ENCODE assay signal across 8 cellular contexts in the genomic region with DNA sequence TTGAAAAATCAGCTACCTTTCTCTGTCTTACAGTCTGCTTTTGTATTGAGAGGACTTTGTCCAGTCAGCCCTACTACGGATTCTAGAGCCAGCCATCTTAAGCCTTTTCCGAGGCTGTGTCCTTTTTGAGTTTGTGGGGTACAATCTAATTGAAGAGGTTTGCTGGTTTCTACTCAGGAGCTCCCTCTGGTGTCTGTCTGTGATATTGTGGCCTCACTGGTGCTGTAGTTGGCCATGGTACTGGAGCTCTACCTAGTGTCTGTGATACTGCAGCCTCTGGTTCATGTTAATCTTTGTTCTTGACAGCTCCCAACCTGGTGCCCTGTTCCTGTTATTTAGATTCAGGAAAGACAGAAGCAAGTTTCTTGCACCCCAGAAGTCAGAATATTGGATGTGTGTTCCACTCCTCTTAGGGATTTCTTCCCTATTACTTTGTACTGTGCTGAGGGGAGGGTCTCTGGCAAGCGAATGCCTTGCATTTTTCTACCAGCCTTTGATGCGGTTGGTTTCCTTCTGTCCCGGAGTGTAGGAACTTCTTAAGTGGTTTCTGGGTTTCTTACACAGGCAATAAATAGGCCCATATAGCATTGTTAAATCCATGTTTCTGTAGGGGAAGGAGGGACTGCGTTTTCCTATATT.
DNase-seq lines count a peak whose midpoint lies in the region; ATAC-seq and TF ChIP-seq lines count a peak whose summit lies in the region.

No MANE protein-coding gene starts in this region.

- ATAC-seq in GM18508 (IDR thresholded peaks at IDR 0.05; ENCODE audit: insufficient read depth, unreplicated experiment): peak; percentile 43
- ATAC-seq in HG02973 (IDR thresholded peaks at IDR 0.05; ENCODE audit: unreplicated experiment): peak; percentile 77
- ATAC-seq in activated CD8-positive, alpha-beta T cell treated with anti-CD3 and anti-CD28 coated beads, Interleukin-2, amount 10 ng/mL, durations not matched to agents 7 days and 5 days: peak; percentile 96

- TF ChIP-seq CTCF in epithelial cell of esophagus (IDR thresholded peaks at IDR 0.05; ENCODE audit: insufficient read depth, low read depth, low read length, missing control alignments) (peak; percentile 92), neural cell (IDR thresholded peaks at IDR 0.05; ENCODE audit: poor library complexity, severe bottlenecking) (peak; percentile 48)

- DNase-seq in AML-193 (lab: John Stamatoyannopoulos, UW): peak; percentile 62 to 70
- DNase-seq in NCI-H82 treated with DMSO at 0.1 percent for 48 hours (lab: John Stamatoyannopoulos, UW; ENCODE audit: unreplicated experiment): peak; percentile 41
- DNase-seq in activated CD8-positive, alpha-beta T cell treated with anti-CD3 and anti-CD28 coated beads, Interleukin-2, amount 10 ng/mL, durations not matched to agents 7 days and 5 days: peak; percentile 81
- DNase-seq in epithelial cell of esophagus (ENCODE audit: low read depth): peak; percentile 75
- no peak for DNase-seq in 8988T

- peaks cover 35% of the 10 kb centered on the region for H3K36me3 Mint-ChIP-seq in activated CD8-positive, alpha-beta T cell treated with anti-CD3 and anti-CD28 coated beads, Interleukin-2, amount 10 ng/mL, durations not matched to agents 7 days and 5 days (ENCODE audit: low read depth)

- no peak overlapping the region for H3K4me3 Mint-ChIP-seq in activated CD8-positive, alpha-beta T cell treated with anti-CD3 and anti-CD28 coated beads, Interleukin-2, amount 10 ng/mL, durations not matched to agents 7 days and 5 days

- no peaks in the 10 kb centered on the region for H3K79me2 ChIP-seq in neural cell (replicated peaks; ENCODE audit: insufficient read depth, low read length)

- no peaks in the 10 kb centered on the region for H4K20me1 ChIP-seq in neural cell (ENCODE audit: insufficient read depth)

- H3K27me3 Mint-ChIP-seq in activated CD8-positive, alpha-beta T cell treated with anti-CD3 and anti-CD28 coated beads, Interleukin-2, amount 10 ng/mL, durations not matched to agents 7 days and 5 days (ENCODE audit: low read depth): no peaks in the 10 kb centered on the region

- H3F3A ChIP-seq in neural cell (ENCODE audit: insufficient read depth, low read length, poor library complexity, severe bottlenecking): no peaks in the 10 kb centered on the region

- no peaks in the 10 kb centered on the region for H3K9me3 Mint-ChIP-seq in activated CD8-positive, alpha-beta T cell treated with anti-CD3 and anti-CD28 coated beads, Interleukin-2, amount 10 ng/mL, durations not matched to agents 7 days and 5 days (ENCODE audit: insufficient read depth)

- H2AFZ ChIP-seq in neural cell (ENCODE audit: low read depth, low read length): no peak overlapping the region

- no peak overlapping the region for H3K27ac ChIP-seq in neural cell (ENCODE audit: low read length)

- no peak overlapping the region for H3K4me2 ChIP-seq in neural cell (ENCODE audit: low read length)

- no peak for TF ChIP-seq EP300 in neural cell (conservative IDR thresholded peaks at IDR 0.05; ENCODE audit: poor library complexity, severe bottlenecking)

- H3K4me1 Mint-ChIP-seq in activated CD8-positive, alpha-beta T cell treated with anti-CD3 and anti-CD28 coated beads, Interleukin-2, amount 10 ng/mL, durations not matched to agents 7 days and 5 days (ENCODE audit: low read depth): peaks cover 5% of the 10 kb centered on the region

- H3K4me3 ChIP-seq in epithelial cell of esophagus (ENCODE audit: low read length) (no peak overlapping the region), neural cell (ENCODE audit: low read length) (no peak overlapping the region)

- no peaks in the 10 kb centered on the region for H3K27me3 ChIP-seq in neural cell (ENCODE audit: insufficient read depth, low read depth, low read length)

- POLR2A ChIA-PET in activated CD8-positive, alpha-beta T cell treated with anti-CD3 and anti-CD28 coated beads, Interleukin-2, amount 10 ng/mL, durations not matched to agents 7 days and 5 days (lab: Charles Lee): no interaction called here

- peak; percentile 39 for TF ChIP-seq RAD21 in neural cell (conservative IDR thresholded peaks at IDR 0.05)

- no peaks in the 10 kb centered on the region for H3K9me3 ChIP-seq in neural cell (ENCODE audit: low read length)

- no peaks in the 10 kb centered on the region for H3K9me2 ChIP-seq in neural cell (ENCODE audit: insufficient read depth, low read length)

- H3K36me3 ChIP-seq in neural cell (ENCODE audit: insufficient read depth, low read length): peaks cover 9% of the 10 kb centered on the region

- H3K9ac ChIP-seq in neural cell (ENCODE audit: low read length): no peak overlapping the region

- CTCF ChIA-PET in activated CD8-positive, alpha-beta T cell treated with anti-CD3 and anti-CD28 coated beads, Interleukin-2, amount 10 ng/mL, durations not matched to agents 7 days and 5 days (lab: Charles Lee): interaction anchor here (0.6 to 4.0 kb wide), 44 partner anchors 9 to 325 kb away, joined by 3 to 28 read pairs (median 5); no protein-coding TSS in a partner anchor

- H3K27ac Mint-ChIP-seq in activated CD8-positive, alpha-beta T cell treated with anti-CD3 and anti-CD28 coated beads, Interleukin-2, amount 10 ng/mL, durations not matched to agents 7 days and 5 days: no peak overlapping the region

TF ChIP-seq in neural cell, 6 proteins besides CTCF, POLR2A, EP300 and RAD21:
- TF ChIP-seq MXI1 (conservative IDR thresholded peaks at IDR 0.05; ENCODE audit: poor library complexity, severe bottlenecking) (no peak), POLR2AphosphoS5 (IDR thresholded peaks at IDR 0.05) (no peak), SMC3 (conservative IDR thresholded peaks at IDR 0.05; ENCODE audit: poor library complexity) (peak; percentile 25)

Comparison
In these comparisons a context has a peak if more than half of its experiments do, and no peak if none do; other contexts are left out.
1. ATAC-seq: peak in every context shown above with its lines; median percentile 96 in activated CD8-positive, alpha-beta T cell treated with anti-CD3 and anti-CD28 coated beads, Interleukin-2, amount 10 ng/mL, durations not matched to agents 7 days and 5 days; 77 in HG02973; 43 in GM18508.